16 cellular contexts compared by ENCODE assay signal in genomic region chr7:85104432-85105205, GRCh38.
DNase-seq lines count a peak whose midpoint lies in the region; ATAC-seq and TF ChIP-seq lines count a peak whose summit lies in the region.
"Had no signal": no experiment of that assay in that cellular context is flagged by ENCODE, and none has a peak within 500 bp of the region (broad histone marks: within the 10 kb centered on the region; RNA-seq: fewer than 3 reads in every experiment).

No MANE protein-coding gene starts in this region.

- H3K27ac ChIP-seq in mammary epithelial cell (ENCODE audit: insufficient read depth, low read depth, low read length), result peak overlapping the region; percentile 41
- no peak overlapping the region for H3K27ac ChIP-seq in suprapubic skin
- H3K27ac ChIP-seq: 22Rv1, Peyer's patch, upper lobe of right lung had no signal

- H2AFZ ChIP-seq in mammary epithelial cell (ENCODE audit: low read depth, low read length), result peak overlapping the region; percentile 56

- H3K27ac Mint-ChIP-seq in MCF 10A (ENCODE audit: low read depth, unreplicated experiment) (no peak overlapping the region), type B pancreatic cell (no peak overlapping the region)
- H3K27ac Mint-ChIP-seq in stimulated activated naive B cell treated with anti-CD40 and anti-IgM and Interleukin-4, amounts not matched to agents 10 μg/mL and 1 μg/mL and 100 μg/mL, for 72 hours, result no peak overlapping the region
- H3K27ac Mint-ChIP-seq in activated CD4-positive, alpha-beta memory T cell treated with anti-CD3 and anti-CD28 coated beads for 36 hours, result no peak overlapping the region
- H3K27ac Mint-ChIP-seq: activated naive CD4-positive, alpha-beta T cell treated with anti-CD3 and anti-CD28 coated beads, Interleukin-2, amount 50 U/mL, for 24 hours; naive thymus-derived CD8-positive, alpha-beta T cell had no signal

- H3K36me3 ChIP-seq in mammary epithelial cell (ENCODE audit: insufficient read depth, low read length), result peaks cover 2% of the 10 kb centered on the region
- H3K36me3 ChIP-seq in suprapubic skin, result no peaks in the 10 kb centered on the region
- H3K36me3 ChIP-seq: Peyer's patch, upper lobe of right lung had no signal

- H3K9ac ChIP-seq in mammary epithelial cell (ENCODE audit: insufficient read depth, low read length), result no peak overlapping the region

- DNase-seq in mammary epithelial cell (peak; percentile 61), MCF 10A (ENCODE audit: unreplicated experiment) (no peak), SIG-M5 treated with dmso at 0.1 percent for 504 hours (lab: John Stamatoyannopoulos, UW; ENCODE audit: unreplicated experiment) (peak; percentile 81), foreskin fibroblast (peak; percentile 77 to 84), type B pancreatic cell (ENCODE audit: extremely low spot score, unreplicated experiment) (no peak), suprapubic skin (ENCODE audit: low spot score in 2 of 2) (no peak)
- no peak for DNase-seq in stimulated activated naive B cell treated with anti-CD40 and anti-IgM and Interleukin-4, amounts not matched to agents 10 μg/mL and 1 μg/mL and 100 μg/mL, for 72 hours
- no peak for DNase-seq in activated CD4-positive, alpha-beta memory T cell treated with anti-CD3 and anti-CD28 coated beads for 36 hours
- DNase-seq: DMS53; KG1; left cardiac atrium; naive thymus-derived CD8-positive, alpha-beta T cell; Peyer's patch; upper lobe of right lung had no signal

- BruUV-seq in mammary epithelial cell (replicated peaks; lab: Mats Ljungman, UMichigan), result no TSS peak
- no TSS peak for BruUV-seq in MCF 10A (replicated peaks; lab: Mats Ljungman, UMichigan)

- in situ Hi-C loops in mammary epithelial cell (cut with MboI; ENCODE audit: low sequenced_read_pairs in 2 of 2), result no loop called here

- H3K4me1 Mint-ChIP-seq in MCF 10A (ENCODE audit: insufficient read depth, unreplicated experiment) (no peaks in the 10 kb centered on the region), type B pancreatic cell (ENCODE audit: unreplicated experiment) (peaks cover 21% of the 10 kb centered on the region)
- no peaks in the 10 kb centered on the region for H3K4me1 Mint-ChIP-seq in stimulated activated naive B cell treated with anti-CD40 and anti-IgM and Interleukin-4, amounts not matched to agents 10 μg/mL and 1 μg/mL and 100 μg/mL, for 72 hours
- no peaks in the 10 kb centered on the region for H3K4me1 Mint-ChIP-seq in activated CD4-positive, alpha-beta memory T cell treated with anti-CD3 and anti-CD28 coated beads for 36 hours (ENCODE audit: low read depth)
- H3K4me1 Mint-ChIP-seq: activated naive CD4-positive, alpha-beta T cell treated with anti-CD3 and anti-CD28 coated beads, Interleukin-2, amount 50 U/mL, for 24 hours; naive thymus-derived CD8-positive, alpha-beta T cell had no signal

- H3K27me3 Mint-ChIP-seq in MCF 10A (ENCODE audit: insufficient read depth, unreplicated experiment) (peaks cover 68% of the 10 kb centered on the region), type B pancreatic cell (no peaks in the 10 kb centered on the region)
- H3K27me3 Mint-ChIP-seq in stimulated activated naive B cell treated with anti-CD40 and anti-IgM and Interleukin-4, amounts not matched to agents 10 μg/mL and 1 μg/mL and 100 μg/mL, for 72 hours, result no peaks in the 10 kb centered on the region
- no peaks in the 10 kb centered on the region for H3K27me3 Mint-ChIP-seq in activated CD4-positive, alpha-beta memory T cell treated with anti-CD3 and anti-CD28 coated beads for 36 hours
- H3K27me3 Mint-ChIP-seq: activated naive CD4-positive, alpha-beta T cell treated with anti-CD3 and anti-CD28 coated beads, Interleukin-2, amount 50 U/mL, for 24 hours had no signal

- CTCF ChIA-PET in mammary epithelial cell (lab: Charles Lee; ENCODE audit: low non-redundant PET), result no interaction called here
- CTCF ChIA-PET in MCF 10A (lab: Yijun Ruan, JAX), result interaction anchor here (0.6 to 0.7 kb wide), 4 partner anchors 8 to 750 kb away, joined by 3 to 4 read pairs (median 3); no protein-coding TSS in a partner anchor
- CTCF ChIA-PET in activated CD4-positive, alpha-beta memory T cell treated with anti-CD3 and anti-CD28 coated beads for 36 hours (lab: Charles Lee), result no interaction called here

- no peak for TF ChIP-seq EP300 in suprapubic skin (IDR thresholded peaks at IDR 0.05)

- H3K9me3 ChIP-seq in mammary epithelial cell (replicated peaks; ENCODE audit: insufficient read depth, low read length), result no peaks in the 10 kb centered on the region
- H3K9me3 ChIP-seq in suprapubic skin, result no peaks in the 10 kb centered on the region
- H3K9me3 ChIP-seq: Peyer's patch, upper lobe of right lung had no signal

- no peaks in the 10 kb centered on the region for H3K79me2 ChIP-seq in mammary epithelial cell (ENCODE audit: insufficient read depth, low read length)

- intact Hi-C loops in mammary epithelial cell (cut with micrococcal nuclease), result no loop called here
- intact Hi-C loops in MCF 10A (cut with micrococcal nuclease), result no loop called here
- intact Hi-C loops in activated CD4-positive, alpha-beta memory T cell treated with anti-CD3 and anti-CD28 coated beads for 36 hours (cut with micrococcal nuclease), result no loop called here

- no peak for TF ChIP-seq POLR2A in suprapubic skin (IDR thresholded peaks at IDR 0.05)

- dilution Hi-C loops in mammary epithelial cell (cut with HindIII; ENCODE audit: low sequenced_read_pairs), result no loop called here

- H3K4me3 ChIP-seq in mammary epithelial cell (replicated peaks in 1 of 3; ENCODE audit: insufficient read depth in 1 of 3, low read depth in 2 of 3, low read length in 3 of 3) (peak overlapping the region in 1 of 3 experiments; percentile 8), foreskin fibroblast (ENCODE audit: low read depth in 1 of 2, low read length in 2 of 2) (no peak overlapping the region), suprapubic skin (no peak overlapping the region)
- H3K4me3 ChIP-seq: Peyer's patch, upper lobe of right lung had no signal

- H4K20me1 ChIP-seq in mammary epithelial cell (ENCODE audit: insufficient read depth, low read length), result no peaks in the 10 kb centered on the region

- no peak overlapping the region for H3K4me3 Mint-ChIP-seq in MCF 10A (ENCODE audit: unreplicated experiment)
- H3K4me3 Mint-ChIP-seq in type B pancreatic cell, result peak overlapping the region; percentile 3
- no peak overlapping the region for H3K4me3 Mint-ChIP-seq in stimulated activated naive B cell treated with anti-CD40 and anti-IgM and Interleukin-4, amounts not matched to agents 10 μg/mL and 1 μg/mL and 100 μg/mL, for 72 hours
- H3K4me3 Mint-ChIP-seq in activated CD4-positive, alpha-beta memory T cell treated with anti-CD3 and anti-CD28 coated beads for 36 hours, result no peak overlapping the region
- H3K4me3 Mint-ChIP-seq: activated naive CD4-positive, alpha-beta T cell treated with anti-CD3 and anti-CD28 coated beads, Interleukin-2, amount 50 U/mL, for 24 hours; naive thymus-derived CD8-positive, alpha-beta T cell had no signal

- H3K4me1 ChIP-seq in mammary epithelial cell (ENCODE audit: insufficient read depth, low read length) (peaks cover 35% of the 10 kb centered on the region), suprapubic skin (peaks cover 12% of the 10 kb centered on the region)
- H3K4me1 ChIP-seq: Peyer's patch, upper lobe of right lung had no signal

- no peak for TF ChIP-seq CTCF in mammary epithelial cell (conservative IDR thresholded peaks at IDR 0.05 in 1 of 2, IDR thresholded peaks at IDR 0.05 in 1 of 2; ENCODE audit: extremely low read depth in 1 of 2, insufficient read depth in 1 of 2, low read depth in 1 of 2, low read length in 2 of 2)
- no peak for TF ChIP-seq CTCF in MCF 10A (IDR thresholded peaks at IDR 0.05; ENCODE audit: unreplicated experiment)
- TF ChIP-seq CTCF in foreskin fibroblast (IDR thresholded peaks at IDR 0.05; ENCODE audit: low read depth, low read length), result no peak
- no peak for TF ChIP-seq CTCF in type B pancreatic cell (conservative IDR thresholded peaks at IDR 0.05)
- no peak for TF ChIP-seq CTCF in suprapubic skin (IDR thresholded peaks at IDR 0.05)

- H3K4me2 ChIP-seq in mammary epithelial cell (ENCODE audit: insufficient read depth, low read depth, low read length), result peak overlapping the region; percentile 62

- H3K27me3 ChIP-seq in mammary epithelial cell (ENCODE audit: insufficient read depth, low read length) (no peaks in the 10 kb centered on the region), suprapubic skin (no peaks in the 10 kb centered on the region)
- H3K27me3 ChIP-seq: Peyer's patch, upper lobe of right lung had no signal

- POLR2A ChIA-PET in MCF 10A (lab: Yijun Ruan, JAX), result no interaction called here
- POLR2A ChIA-PET in activated CD4-positive, alpha-beta memory T cell treated with anti-CD3 and anti-CD28 coated beads for 36 hours (lab: Charles Lee), result no interaction called here

- H3K36me3 Mint-ChIP-seq in MCF 10A (ENCODE audit: insufficient read depth, unreplicated experiment) (no peaks in the 10 kb centered on the region), type B pancreatic cell (peaks cover 8% of the 10 kb centered on the region)
- no peaks in the 10 kb centered on the region for H3K36me3 Mint-ChIP-seq in stimulated activated naive B cell treated with anti-CD40 and anti-IgM and Interleukin-4, amounts not matched to agents 10 μg/mL and 1 μg/mL and 100 μg/mL, for 72 hours
- no peaks in the 10 kb centered on the region for H3K36me3 Mint-ChIP-seq in activated CD4-positive, alpha-beta memory T cell treated with anti-CD3 and anti-CD28 coated beads for 36 hours
- H3K36me3 Mint-ChIP-seq: activated naive CD4-positive, alpha-beta T cell treated with anti-CD3 and anti-CD28 coated beads, Interleukin-2, amount 50 U/mL, for 24 hours; naive thymus-derived CD8-positive, alpha-beta T cell had no signal

- no peaks in the 10 kb centered on the region for H3K9me3 Mint-ChIP-seq in MCF 10A (ENCODE audit: unreplicated experiment)
- H3K9me3 Mint-ChIP-seq in type B pancreatic cell, result peaks cover 4% of the 10 kb centered on the region
- H3K9me3 Mint-ChIP-seq in stimulated activated naive B cell treated with anti-CD40 and anti-IgM and Interleukin-4, amounts not matched to agents 10 μg/mL and 1 μg/mL and 100 μg/mL, for 72 hours, result no peaks in the 10 kb centered on the region
- H3K9me3 Mint-ChIP-seq in activated CD4-positive, alpha-beta memory T cell treated with anti-CD3 and anti-CD28 coated beads for 36 hours, result no peaks in the 10 kb centered on the region
- H3K9me3 Mint-ChIP-seq: activated naive CD4-positive, alpha-beta T cell treated with anti-CD3 and anti-CD28 coated beads, Interleukin-2, amount 50 U/mL, for 24 hours had no signal

- no peak for ATAC-seq in stimulated activated naive B cell treated with anti-CD40 and anti-IgM and Interleukin-4, amounts not matched to agents 10 μg/mL and 1 μg/mL and 100 μg/mL, for 72 hours (replicated peaks)
- ATAC-seq: naive thymus-derived CD8-positive, alpha-beta T cell; upper lobe of right lung had no signal

- WGBS in mammary epithelial cell (ENCODE audit: low coverage, missing lambda C conversion rate), result 4% methylated on average over 4 of the region's 4 CpGs
- WGBS in suprapubic skin, result 13% methylated on average over 4 of the region's 4 CpGs

Comparison
In these comparisons a context has a peak if more than half of its experiments do, and no peak if none do; other contexts are left out.
1. DNase-seq: peak in mammary epithelial cell (single experiment), SIG-M5 treated with dmso at 0.1 percent for 504 hours (single experiment) and foreskin fibroblast (2 of 2); none in MCF 10A (single experiment), type B pancreatic cell (single experiment), stimulated activated naive B cell treated with anti-CD40 and anti-IgM and Interleukin-4, amounts not matched to agents 10 μg/mL and 1 μg/mL and 100 μg/mL, for 72 hours (single experiment), suprapubic skin (0 of 2) and activated CD4-positive, alpha-beta memory T cell treated with anti-CD3 and anti-CD28 coated beads for 36 hours (single experiment).